Comparison of ENCODE assay signal across 1 cellular context in genomic region chr15:58431221-58432149, GRCh38.
TF ChIP-seq lines count a peak whose summit lies in the region.

LIPC (plus strand) TSS chr15:58431991; CDS start chr15:58432033, 42 bp downstream.

TF ChIP-seq in K562, 482 proteins besides CTCF, POLR2A, EP300 and RAD21 (continued from another document):
- TF ChIP-seq BRF2 (IDR thresholded peaks at IDR 0.05; ENCODE audit: borderline replicate concordance, insufficient read depth, insufficient read length), result no peak
